1 cellular context compared by ENCODE assay signal in genomic region chr20:44942264-44942973, GRCh38.
TF ChIP-seq lines count a peak whose summit lies in the region.

No MANE protein-coding gene starts in this region.

TF ChIP-seq in GM12878, 131 proteins besides CTCF, POLR2A, EP300 and RAD21:
- TF ChIP-seq MLLT1 (IDR thresholded peaks at IDR 0.05) (no peak), BACH1 (IDR thresholded peaks at IDR 0.05; ENCODE audit: borderline replicate concordance) (no peak)
